27 cellular contexts compared by ENCODE assay signal in genomic region chr19:5472303-5472702, GRCh38. TPM values are rescaled to one million over a fixed set of nuclear protein-coding genes. Genes with fewer than 3 reads are reported as not detected.
"Had no signal": no experiment of that assay in that cellular context is flagged by ENCODE, and none has a peak within 500 bp of the region (broad histone marks: within the 10 kb centered on the region; RNA-seq: fewer than 3 reads in every experiment).

No MANE protein-coding gene starts in this region.

- H2AFZ ChIP-seq: parathyroid adenoma had no signal

- H3K4me3 Mint-ChIP-seq: immature natural killer cell; nephron; stimulated activated naive B cell treated with anti-CD40 and anti-IgM and Interleukin-4, amounts not matched to agents 10 μg/mL and 1 μg/mL and 100 μg/mL, for 72 hours; stimulated activated naive CD8-positive, alpha-beta T cell treated with anti-CD3 and anti-CD28 coated beads, Interleukin-15, amount 100 ng/mL, for 72 hours had no signal

- H3K9ac ChIP-seq: parathyroid adenoma had no signal

- H3K27ac Mint-ChIP-seq: immature natural killer cell; nephron; stimulated activated naive B cell treated with anti-CD40 and anti-IgM and Interleukin-4, amounts not matched to agents 10 μg/mL and 1 μg/mL and 100 μg/mL, for 72 hours; stimulated activated naive CD8-positive, alpha-beta T cell treated with anti-CD3 and anti-CD28 coated beads, Interleukin-15, amount 100 ng/mL, for 72 hours had no signal

- H3K4me1 ChIP-seq: colonic mucosa, lower lobe of right lung, parathyroid adenoma, prostate gland, right lobe of liver, uterus had no signal

- H3K27me3 ChIP-seq: colonic mucosa, right lobe of liver, upper lobe of left lung, uterus had no signal

- H3K79me2 ChIP-seq: parathyroid adenoma had no signal

- H3K9me3 Mint-ChIP-seq: immature natural killer cell; nephron; stimulated activated naive B cell treated with anti-CD40 and anti-IgM and Interleukin-4, amounts not matched to agents 10 μg/mL and 1 μg/mL and 100 μg/mL, for 72 hours; stimulated activated naive CD8-positive, alpha-beta T cell treated with anti-CD3 and anti-CD28 coated beads, Interleukin-15, amount 100 ng/mL, for 72 hours had no signal

- H3K4me1 Mint-ChIP-seq: immature natural killer cell; naive B cell; stimulated activated naive B cell treated with anti-CD40 and anti-IgM and Interleukin-4, amounts not matched to agents 10 μg/mL and 1 μg/mL and 100 μg/mL, for 72 hours; stimulated activated naive CD8-positive, alpha-beta T cell treated with anti-CD3 and anti-CD28 coated beads, Interleukin-15, amount 100 ng/mL, for 72 hours had no signal

- FAIRE-seq: kidney had no signal

- H3K27ac ChIP-seq: colonic mucosa, esophagus muscularis mucosa, left ventricle myocardium inferior, lower lobe of right lung, parathyroid adenoma, prostate gland, right lobe of liver, upper lobe of left lung, uterus had no signal

- H3K36me3 ChIP-seq: colonic mucosa, esophagus muscularis mucosa, left ventricle myocardium inferior, lower lobe of right lung, prostate gland, right lobe of liver, upper lobe of left lung, uterus had no signal

- H3K9me3 ChIP-seq: colonic mucosa, esophagus muscularis mucosa, left ventricle myocardium inferior, lower lobe of right lung, prostate gland, right lobe of liver, upper lobe of left lung, uterus had no signal

- H3K36me3 Mint-ChIP-seq: immature natural killer cell; naive B cell; stimulated activated naive B cell treated with anti-CD40 and anti-IgM and Interleukin-4, amounts not matched to agents 10 μg/mL and 1 μg/mL and 100 μg/mL, for 72 hours had no signal

- DNase-seq: cerebellar nuclear complex; colonic mucosa; dermis blood vessel endothelial cell; foreskin fibroblast; immature natural killer cell; kidney; left cardiac atrium; left ventricle myocardium inferior; lower lobe of right lung; mesenchymal stem cell; naive B cell; retina; right lobe of liver; stimulated activated CD4-positive, alpha-beta T cell treated with anti-CD3 and anti-CD28 coated beads, Interleukin-2, amount 100 ng/mL, for 24 hours; stimulated activated CD4-positive, alpha-beta T cell treated with anti-CD3 and anti-CD28 coated beads, Interleukin-4, amount 100 ng/mL, for 4 hours; stimulated activated naive B cell treated with anti-CD40 and anti-IgM and Interleukin-4, amounts not matched to agents 10 μg/mL and 1 μg/mL and 100 μg/mL, for 72 hours; stimulated activated naive CD8-positive, alpha-beta T cell treated with anti-CD3 and anti-CD28 coated beads, Interleukin-15, amount 100 ng/mL, for 72 hours; substantia nigra; upper lobe of left lung; uterus had no signal

- H3K4me3 ChIP-seq: colonic mucosa, esophagus muscularis mucosa, left ventricle myocardium inferior, lower lobe of right lung, prostate gland, right lobe of liver, upper lobe of left lung, uterus had no signal

RNA-seq across cellular contexts. Expression of gene ZNRF4, which starts 17.1 kb away (rescaled TPM):
- total RNA-seq: colonic mucosa, dermis blood vessel endothelial cell, esophagus muscularis mucosa, kidney, left cardiac atrium, left ventricle myocardium inferior, lower lobe of right lung, omental fat pad, right lobe of liver, skeletal muscle tissue, upper lobe of left lung, uterus had no signal
- polyA plus RNA-seq: immature natural killer cell, thymus had no signal
